13 cellular contexts compared by ENCODE assay signal in the genomic region with DNA sequence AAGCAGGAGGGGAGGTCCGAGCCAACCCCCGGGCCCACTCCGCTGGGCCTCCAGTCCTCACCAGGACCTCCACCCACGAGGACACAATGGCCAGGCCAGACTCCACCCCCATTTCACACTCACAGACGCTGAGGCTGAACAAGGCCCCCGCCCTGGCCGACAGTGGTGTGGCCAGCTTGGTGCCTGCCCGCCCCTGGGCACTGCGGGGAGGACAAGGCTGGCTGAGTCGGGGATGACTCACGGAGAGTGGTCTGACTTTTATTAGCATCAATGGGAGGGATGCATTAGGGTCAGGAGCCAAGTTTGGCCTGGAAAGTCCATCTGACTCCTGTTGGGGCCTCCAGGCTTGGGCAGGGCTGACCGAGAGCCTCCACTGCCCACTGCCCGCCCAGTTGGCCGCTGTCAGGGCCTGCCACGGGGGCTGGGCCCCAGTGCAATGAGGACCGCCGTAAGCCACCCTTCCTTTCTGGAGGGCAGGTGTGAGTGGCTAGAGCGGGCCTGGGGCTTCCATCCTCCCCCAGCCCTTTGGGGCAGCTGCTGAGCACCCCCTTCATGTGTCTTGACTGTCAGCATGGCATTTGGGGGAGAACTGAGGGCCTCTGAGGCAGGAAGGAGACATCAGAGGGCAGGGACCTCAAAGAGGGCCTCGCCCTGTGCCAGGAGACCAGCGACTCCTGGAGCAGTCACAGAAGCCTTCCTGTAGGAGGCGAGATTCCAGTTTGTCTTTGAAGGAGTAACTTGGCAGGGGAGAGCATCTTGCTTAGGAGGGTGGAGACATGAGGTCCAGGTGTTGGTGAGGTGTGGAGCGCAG. TPM values are rescaled to one million over a fixed set of nuclear protein-coding genes. Genes with fewer than 3 reads are reported as not detected.
DNase-seq lines count a peak whose midpoint lies in the region; ATAC-seq, FAIRE-seq and TF ChIP-seq lines count a peak whose summit lies in the region.
"Had no signal": no experiment of that assay in that cellular context is flagged by ENCODE, and none has a peak within 500 bp of the region (broad histone marks: within the 10 kb centered on the region; RNA-seq: fewer than 3 reads in every experiment).

No MANE protein-coding gene starts in this region.

- ATAC-seq in HG02884 (IDR thresholded peaks at IDR 0.05; ENCODE audit: unreplicated experiment) (no peak), GM18909 (IDR thresholded peaks at IDR 0.05; ENCODE audit: poor library complexity, unreplicated experiment) (no peak)

- POLR2A ChIA-PET in MCF 10A (lab: Yijun Ruan, JAX), result no interaction called here

- H3K27ac Mint-ChIP-seq in MCF 10A (ENCODE audit: low read depth, unreplicated experiment), result no peak overlapping the region

- no peaks in the 10 kb centered on the region for H3K36me3 ChIP-seq in kidney (ENCODE audit: control insufficient read depth in 1 of 2, insufficient read depth in 2 of 2, low read length in 2 of 2)

- H3K4me3 Mint-ChIP-seq in MCF 10A (ENCODE audit: unreplicated experiment), result no peak overlapping the region

- no peaks in the 10 kb centered on the region for H3K9me3 ChIP-seq in kidney (ENCODE audit: control insufficient read depth in 1 of 2, low read length in 2 of 2)

- no peak overlapping the region for H3K27ac ChIP-seq in kidney (ENCODE audit: low read depth in 2 of 2, low read length in 2 of 2)
- H3K27ac ChIP-seq: C4-2B had no signal

- no TSS peak for BruUV-seq in MCF 10A (replicated peaks; lab: Mats Ljungman, UMichigan)

- H3K27me3 Mint-ChIP-seq in MCF 10A (ENCODE audit: insufficient read depth, unreplicated experiment), result no peaks in the 10 kb centered on the region

- H3K4me3 ChIP-seq in HFF-Myc (replicated peaks; ENCODE audit: low read depth, low read length), result no peak overlapping the region
- no peak overlapping the region for H3K4me3 ChIP-seq in kidney (ENCODE audit: low read length in 2 of 2)

- intact Hi-C loops in MCF 10A (cut with micrococcal nuclease) (no loop called here), kidney (cut with DNase I) (no loop called here)

- peak; percentile 95 for DNase-seq in A172 (ENCODE audit: low spot score)
- DNase-seq in HFF-Myc (ENCODE audit: extremely low read depth, low read depth), result peak; percentile 17
- DNase-seq in MCF 10A (ENCODE audit: unreplicated experiment), result peak; percentile 11
- DNase-seq in kidney, result peak; percentile 88
- no peak for DNase-seq in activated T-cell treated with anti-CD3 and anti-CD28 coated beads, Interleukin-2, amount 50 U/mL, for 48 hours
- no peak for DNase-seq in KG1 (lab: John Stamatoyannopoulos, UW)
- DNase-seq: activated gamma-delta T cell, NCI-H510A treated with DMSO at 0.1 percent for 48 hours, T1000 had no signal

- peaks cover 4 to 5% of the 10 kb centered on the region in 2 donors for H3K4me1 ChIP-seq in kidney (ENCODE audit: control insufficient read depth in 1 of 2, insufficient read depth in 1 of 2, low read depth in 1 of 2, low read length in 2 of 2)

- CTCF ChIA-PET in MCF 10A (lab: Yijun Ruan, JAX), result interaction anchor here (0.6 to 4.0 kb wide), 7 partner anchors 8 to 233 kb away, joined by 3 to 46 read pairs (median 4); no protein-coding TSS in a partner anchor

- H3K36me3 Mint-ChIP-seq in MCF 10A (ENCODE audit: insufficient read depth, unreplicated experiment), result no peaks in the 10 kb centered on the region

- TF ChIP-seq CTCF in HFF-Myc (IDR thresholded peaks at IDR 0.05; ENCODE audit: low read depth, low read length, missing control alignments) (no peak), MCF 10A (IDR thresholded peaks at IDR 0.05; ENCODE audit: unreplicated experiment) (no peak), kidney (IDR thresholded peaks at IDR 0.05; ENCODE audit: borderline replicate concordance, extremely low read depth, insufficient read depth) (no peak)

- H3K9me3 Mint-ChIP-seq in MCF 10A (ENCODE audit: unreplicated experiment), result no peaks in the 10 kb centered on the region

- H3K4me1 Mint-ChIP-seq in MCF 10A (ENCODE audit: insufficient read depth, unreplicated experiment), result no peaks in the 10 kb centered on the region

- no peak for FAIRE-seq in kidney (lab: Jason Lieb, UNC)

- no peak overlapping the region for H3K9ac ChIP-seq in kidney (ENCODE audit: low read length in 2 of 2)

RNA-seq across cellular contexts. Expression of a gene that starts 10.6 kb away (rescaled TPM):
- 13.3 and 16.9 TPM in 2 replicates for total RNA-seq in A172 (2014; rRNA removed; shearing (Covaris generic))
- total RNA-seq in MCF 10A (2022) (not detected in 2 replicates), kidney (6.1 TPM)
- polyA plus RNA-seq in kidney (ENCODE audit: insufficient read depth, low read depth, low replicate concordance), result 0.75 TPM
- total RNA-seq: epithelial cell of proximal tubule had no signal

RNA-seq across cellular contexts. Expression of a gene that starts 10.7 kb away (rescaled TPM):
- 2.0 and 2.8 TPM in 2 replicates for total RNA-seq in A172 (2014; rRNA removed; shearing (Covaris generic))
- total RNA-seq in MCF 10A (2022) (not detected in 2 replicates), kidney (4.9 TPM)
- 0.17 TPM for polyA plus RNA-seq in kidney (ENCODE audit: insufficient read depth, low read depth, low replicate concordance)
- total RNA-seq: epithelial cell of proximal tubule had no signal

RNA-seq across cellular contexts. Expression of a gene that starts 42.0 kb away (rescaled TPM):
- total RNA-seq in A172 (2014; rRNA removed; shearing (Covaris generic)), result not detected in 2 replicates
- total RNA-seq in MCF 10A (2022), result not detected in 2 replicates
- 5.0 TPM for total RNA-seq in kidney
- polyA plus RNA-seq in kidney (ENCODE audit: insufficient read depth, low read depth, low replicate concordance), result 1.2 TPM

Comparison
In these comparisons a context has a peak if more than half of its experiments do, and no peak if none do; other contexts are left out.
1. DNase-seq: peak in A172 (single experiment), HFF-Myc (single experiment), MCF 10A (single experiment) and kidney (single experiment); none in activated T-cell treated with anti-CD3 and anti-CD28 coated beads, Interleukin-2, amount 50 U/mL, for 48 hours (0 of 2) and KG1 (single experiment).